ENCODE assay signal across 1 cellular context in the genomic region with DNA sequence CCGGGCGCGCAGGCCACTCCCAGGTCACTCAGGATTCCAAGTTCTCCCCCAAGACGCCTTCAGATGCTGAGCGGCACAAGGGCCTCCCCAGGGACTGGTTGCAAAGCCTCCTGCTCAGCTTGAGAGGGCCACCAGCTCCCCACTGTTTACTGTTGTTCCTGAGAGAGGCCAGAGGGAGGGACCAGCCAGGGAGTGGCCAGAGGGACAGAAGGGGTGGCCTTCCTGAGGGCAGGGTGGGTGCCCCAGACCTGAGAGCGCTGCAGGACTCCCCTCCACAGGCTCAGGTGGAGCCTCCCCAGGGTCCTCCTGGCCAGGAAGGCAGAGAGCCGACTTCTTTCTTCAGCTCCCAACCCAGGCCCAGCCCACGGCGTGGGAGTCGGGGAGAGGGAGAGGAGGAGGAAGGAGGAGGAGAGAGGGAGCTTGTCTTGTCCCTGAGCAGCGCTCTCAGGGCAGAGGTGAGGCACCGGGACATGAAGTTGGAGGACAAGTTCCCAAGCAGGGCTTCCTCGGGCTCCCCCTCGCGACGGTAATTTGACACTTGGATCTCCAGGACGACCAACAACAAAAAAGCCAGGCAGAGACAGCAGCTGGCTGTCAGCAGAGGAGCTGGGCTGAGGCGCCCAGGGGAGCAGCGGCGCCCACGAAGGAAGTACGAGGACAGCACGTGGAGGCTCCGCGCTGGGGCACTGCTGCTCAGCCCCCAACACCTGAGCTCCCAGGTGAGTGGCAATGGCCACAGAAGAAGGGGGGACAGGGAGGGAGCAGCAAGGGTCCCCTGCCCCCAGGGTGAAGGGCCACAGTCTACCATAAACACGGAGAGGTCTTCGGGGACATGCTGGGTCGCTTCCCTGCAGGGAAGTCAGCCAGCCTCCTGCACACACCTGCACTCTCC.
TF ChIP-seq lines count a peak whose summit lies in the region.

No MANE protein-coding gene starts in this region.

TF ChIP-seq in K562, 482 proteins besides CTCF, POLR2A, EP300 and RAD21 (continued from another document):
- TF ChIP-seq, protein P1, sequence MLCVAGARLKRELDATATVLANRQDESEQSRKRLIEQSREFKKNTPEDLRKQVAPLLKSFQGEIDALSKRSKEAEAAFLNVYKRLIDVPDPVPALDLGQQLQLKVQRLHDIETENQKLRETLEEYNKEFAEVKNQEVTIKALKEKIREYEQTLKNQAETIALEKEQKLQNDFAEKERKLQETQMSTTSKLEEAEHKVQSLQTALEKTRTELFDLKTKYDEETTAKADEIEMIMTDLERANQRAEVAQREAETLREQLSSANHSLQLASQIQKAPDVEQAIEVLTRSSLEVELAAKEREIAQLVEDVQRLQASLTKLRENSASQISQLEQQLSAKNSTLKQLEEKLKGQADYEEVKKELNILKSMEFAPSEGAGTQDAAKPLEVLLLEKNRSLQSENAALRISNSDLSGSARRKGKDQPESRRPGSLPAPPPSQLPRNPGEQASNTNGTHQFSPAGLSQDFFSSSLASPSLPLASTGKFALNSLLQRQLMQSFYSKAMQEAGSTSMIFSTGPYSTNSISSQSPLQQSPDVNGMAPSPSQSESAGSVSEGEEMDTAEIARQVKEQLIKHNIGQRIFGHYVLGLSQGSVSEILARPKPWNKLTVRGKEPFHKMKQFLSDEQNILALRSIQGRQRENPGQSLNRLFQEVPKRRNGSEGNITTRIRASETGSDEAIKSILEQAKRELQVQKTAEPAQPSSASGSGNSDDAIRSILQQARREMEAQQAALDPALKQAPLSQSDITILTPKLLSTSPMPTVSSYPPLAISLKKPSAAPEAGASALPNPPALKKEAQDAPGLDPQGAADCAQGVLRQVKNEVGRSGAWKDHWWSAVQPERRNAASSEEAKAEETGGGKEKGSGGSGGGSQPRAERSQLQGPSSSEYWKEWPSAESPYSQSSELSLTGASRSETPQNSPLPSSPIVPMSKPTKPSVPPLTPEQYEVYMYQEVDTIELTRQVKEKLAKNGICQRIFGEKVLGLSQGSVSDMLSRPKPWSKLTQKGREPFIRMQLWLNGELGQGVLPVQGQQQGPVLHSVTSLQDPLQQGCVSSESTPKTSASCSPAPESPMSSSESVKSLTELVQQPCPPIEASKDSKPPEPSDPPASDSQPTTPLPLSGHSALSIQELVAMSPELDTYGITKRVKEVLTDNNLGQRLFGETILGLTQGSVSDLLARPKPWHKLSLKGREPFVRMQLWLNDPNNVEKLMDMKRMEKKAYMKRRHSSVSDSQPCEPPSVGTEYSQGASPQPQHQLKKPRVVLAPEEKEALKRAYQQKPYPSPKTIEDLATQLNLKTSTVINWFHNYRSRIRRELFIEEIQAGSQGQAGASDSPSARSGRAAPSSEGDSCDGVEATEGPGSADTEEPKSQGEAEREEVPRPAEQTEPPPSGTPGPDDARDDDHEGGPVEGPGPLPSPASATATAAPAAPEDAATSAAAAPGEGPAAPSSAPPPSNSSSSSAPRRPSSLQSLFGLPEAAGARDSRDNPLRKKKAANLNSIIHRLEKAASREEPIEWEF (CRISPR knock-in tag; IDR thresholded peaks at IDR 0.05) = no peak
- TF ChIP-seq ZNF165 (CRISPR knock-in tag; IDR thresholded peaks at IDR 0.05; ENCODE audit: borderline replicate concordance) (no peak), NR2F6 (CRISPR knock-in tag; IDR thresholded peaks at IDR 0.05) (no peak), ETV5 (CRISPR knock-in tag; IDR thresholded peaks at IDR 0.05; ENCODE audit: low read depth) (no peak), NRF1 (conservative IDR thresholded peaks at IDR 0.05 in 1 of 2, IDR thresholded peaks at IDR 0.05 in 1 of 2) (peak in 1 of 2 experiments; percentile 44; a peak in 3 of 4 replicates), ZNF785 (CRISPR knock-in tag; IDR thresholded peaks at IDR 0.05) (no peak), ZBTB8A (IDR thresholded peaks at IDR 0.05; ENCODE audit: partially characterized antibody) (no peak), DIDO1 (tag; IDR thresholded peaks at IDR 0.05; ENCODE audit: low read depth) (no peak), ATF7 (IDR thresholded peaks at IDR 0.05) (peak; percentile 49), ETS1 (conservative IDR thresholded peaks at IDR 0.05; ENCODE audit: control insufficient read depth, low read depth, low read length) (peak; percentile 74; the same call in 1 of the 2 replicates), ELF4 (CRISPR knock-in tag; IDR thresholded peaks at IDR 0.05) (no peak), GTF2E2 (tag; IDR thresholded peaks at IDR 0.05) (no peak), RBM14 (IDR thresholded peaks at IDR 0.05; ENCODE audit: borderline replicate concordance, insufficient read depth, low read depth, low read length) (no peak)
- TF ChIP-seq, protein P2, sequence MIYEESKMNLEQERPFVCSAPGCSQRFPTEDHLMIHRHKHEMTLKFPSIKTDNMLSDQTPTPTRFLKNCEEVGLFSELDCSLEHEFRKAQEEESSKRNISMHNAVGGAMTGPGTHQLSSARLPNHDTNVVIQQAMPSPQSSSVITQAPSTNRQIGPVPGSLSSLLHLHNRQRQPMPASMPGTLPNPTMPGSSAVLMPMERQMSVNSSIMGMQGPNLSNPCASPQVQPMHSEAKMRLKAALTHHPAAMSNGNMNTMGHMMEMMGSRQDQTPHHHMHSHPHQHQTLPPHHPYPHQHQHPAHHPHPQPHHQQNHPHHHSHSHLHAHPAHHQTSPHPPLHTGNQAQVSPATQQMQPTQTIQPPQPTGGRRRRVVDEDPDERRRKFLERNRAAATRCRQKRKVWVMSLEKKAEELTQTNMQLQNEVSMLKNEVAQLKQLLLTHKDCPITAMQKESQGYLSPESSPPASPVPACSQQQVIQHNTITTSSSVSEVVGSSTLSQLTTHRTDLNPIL (CRISPR knock-in tag; IDR thresholded peaks at IDR 0.05) = no peak
